22 cellular contexts compared by ENCODE assay signal in genomic region chr2:84442888-84443287, GRCh38. TPM values are rescaled to one million over a fixed set of nuclear protein-coding genes. Genes with fewer than 3 reads are reported as not detected.
DNase-seq lines count a peak whose midpoint lies in the region; ATAC-seq and TF ChIP-seq lines count a peak whose summit lies in the region.
"Had no signal": no experiment of that assay in that cellular context is flagged by ENCODE, and none has a peak within 500 bp of the region (broad histone marks: within the 10 kb centered on the region; RNA-seq: fewer than 3 reads in every experiment).

No MANE protein-coding gene starts in this region.

- H3K9me3 ChIP-seq in mammary epithelial cell (replicated peaks; ENCODE audit: insufficient read depth, low read length), result no peaks in the 10 kb centered on the region
- H3K9me3 ChIP-seq: left ventricle myocardium inferior, tibial artery had no signal

- peaks cover 17% of the 10 kb centered on the region for H3K4me1 Mint-ChIP-seq in MCF 10A (ENCODE audit: insufficient read depth, unreplicated experiment)
- peaks cover 29% of the 10 kb centered on the region for H3K4me1 Mint-ChIP-seq in activated CD4-positive, alpha-beta T cell treated with anti-CD3 and anti-CD28 coated beads, Interleukin-2, amount 10 ng/mL, durations not matched to agents 7 days and 5 days

- H3K4me3 Mint-ChIP-seq in MCF 10A (ENCODE audit: unreplicated experiment), result no peak overlapping the region
- no peak overlapping the region for H3K4me3 Mint-ChIP-seq in activated CD4-positive, alpha-beta T cell treated with anti-CD3 and anti-CD28 coated beads, Interleukin-2, amount 10 ng/mL, durations not matched to agents 7 days and 5 days
- H3K4me3 Mint-ChIP-seq: activated naive CD8-positive, alpha-beta T cell; stimulated activated naive CD8-positive, alpha-beta T cell treated with anti-CD3 and anti-CD28 coated beads, Interleukin-15, Interleukin-2, amounts not matched to agents 100 ng/mL and 50 ng/mL, for 24 hours had no signal

- 89% methylated on average over 3 of the region's 3 CpGs for WGBS in mammary epithelial cell (ENCODE audit: low coverage, missing lambda C conversion rate)

- peaks cover 3% of the 10 kb centered on the region for H3K4me1 ChIP-seq in mammary epithelial cell (ENCODE audit: insufficient read depth, low read length)

- H3K4me3 ChIP-seq in mammary epithelial cell (replicated peaks in 1 of 3; ENCODE audit: insufficient read depth in 1 of 3, low read depth in 2 of 3, low read length in 3 of 3), result no peak overlapping the region
- H3K4me3 ChIP-seq: GM23248, left ventricle myocardium inferior, smooth muscle cell, tibial artery had no signal

- TF ChIP-seq CTCF in MCF 10A (IDR thresholded peaks at IDR 0.05; ENCODE audit: unreplicated experiment), result no peak
- TF ChIP-seq CTCF in mammary epithelial cell (conservative IDR thresholded peaks at IDR 0.05 in 1 of 2, IDR thresholded peaks at IDR 0.05 in 1 of 2; ENCODE audit: extremely low read depth in 1 of 2, insufficient read depth in 1 of 2, low read depth in 1 of 2, low read length in 2 of 2), result no peak

- H3K9ac ChIP-seq in mammary epithelial cell (ENCODE audit: insufficient read depth, low read length), result no peak overlapping the region
- H3K9ac ChIP-seq: GM23248 had no signal

- intact Hi-C loops in MCF 10A (cut with micrococcal nuclease), result no loop called here
- intact Hi-C loops in mammary epithelial cell (cut with micrococcal nuclease), result no loop called here

- BruUV-seq in MCF 10A (replicated peaks; lab: Mats Ljungman, UMichigan) (no TSS peak), mammary epithelial cell (replicated peaks; lab: Mats Ljungman, UMichigan) (no TSS peak)

- H3K27ac Mint-ChIP-seq in MCF 10A (ENCODE audit: low read depth, unreplicated experiment), result peak overlapping the region; percentile 61
- no peak overlapping the region for H3K27ac Mint-ChIP-seq in activated CD4-positive, alpha-beta T cell treated with anti-CD3 and anti-CD28 coated beads, Interleukin-2, amount 10 ng/mL, durations not matched to agents 7 days and 5 days

- H3K36me3 ChIP-seq in mammary epithelial cell (ENCODE audit: insufficient read depth, low read length), result peaks cover 22% of the 10 kb centered on the region

- no peak overlapping the region for H3K27ac ChIP-seq in mammary epithelial cell (ENCODE audit: insufficient read depth, low read depth, low read length)
- H3K27ac ChIP-seq in caudate nucleus (ENCODE audit: low read depth, low read length), result peak overlapping the region; percentile 56
- peak overlapping the region; percentile 82 for H3K27ac ChIP-seq in temporal lobe (ENCODE audit: low read depth, low read length)
- H3K27ac ChIP-seq: GM23248, left ventricle myocardium inferior, tibial artery, WERI-Rb-1 had no signal

- CTCF ChIA-PET in MCF 10A (lab: Yijun Ruan, JAX) (no interaction called here), mammary epithelial cell (lab: Charles Lee; ENCODE audit: low non-redundant PET) (no interaction called here)
- CTCF ChIA-PET in activated CD4-positive, alpha-beta T cell treated with anti-CD3 and anti-CD28 coated beads, Interleukin-2, amount 10 ng/mL, durations not matched to agents 7 days and 5 days (lab: Charles Lee), result no interaction called here

- no peaks in the 10 kb centered on the region for H3K27me3 Mint-ChIP-seq in MCF 10A (ENCODE audit: insufficient read depth, unreplicated experiment)
- no peaks in the 10 kb centered on the region for H3K27me3 Mint-ChIP-seq in activated CD4-positive, alpha-beta T cell treated with anti-CD3 and anti-CD28 coated beads, Interleukin-2, amount 10 ng/mL, durations not matched to agents 7 days and 5 days
- H3K27me3 Mint-ChIP-seq: activated naive CD8-positive, alpha-beta T cell; stimulated activated naive CD8-positive, alpha-beta T cell treated with anti-CD3 and anti-CD28 coated beads, Interleukin-15, Interleukin-2, amounts not matched to agents 100 ng/mL and 50 ng/mL, for 24 hours had no signal

- DNase-seq in MCF 10A (ENCODE audit: unreplicated experiment) (no peak), mammary epithelial cell (no peak), caudate nucleus (lab: John Stamatoyannopoulos, UW) (no peak), NCI-H2029 treated with DMSO at 0.1 percent for 48 hours (lab: John Stamatoyannopoulos, UW) (no peak)
- no peak for DNase-seq in activated CD4-positive, alpha-beta T cell treated with anti-CD3 and anti-CD28 coated beads, Interleukin-2, amount 10 ng/mL, durations not matched to agents 7 days and 5 days
- DNase-seq: activated CD4-positive, alpha-beta T cell treated with anti-CD3 and anti-CD28 coated beads for 4 hours; cortex of kidney; DMS153; erythroblast; GM23248; Kasumi-1; left ventricle myocardium inferior; NCI-H774; right cardiac atrium; tibial artery; WERI-Rb-1 had no signal

- peaks cover 61% of the 10 kb centered on the region for H3K36me3 Mint-ChIP-seq in MCF 10A (ENCODE audit: insufficient read depth, unreplicated experiment)
- H3K36me3 Mint-ChIP-seq in activated CD4-positive, alpha-beta T cell treated with anti-CD3 and anti-CD28 coated beads, Interleukin-2, amount 10 ng/mL, durations not matched to agents 7 days and 5 days (ENCODE audit: low read depth), result peaks cover 79% of the 10 kb centered on the region

- no peak overlapping the region for H2AFZ ChIP-seq in mammary epithelial cell (ENCODE audit: low read depth, low read length)
- H2AFZ ChIP-seq: GM23248 had no signal

- POLR2A ChIA-PET in MCF 10A (lab: Yijun Ruan, JAX), result interaction anchor here (0.7 to 3.8 kb wide), 2 partner anchors 11 to 16 kb away, joined by 4 to 17 read pairs; partner anchors contain the start of gene SUCLG1
- POLR2A ChIA-PET in activated CD4-positive, alpha-beta T cell treated with anti-CD3 and anti-CD28 coated beads, Interleukin-2, amount 10 ng/mL, durations not matched to agents 7 days and 5 days (lab: Charles Lee), result no interaction called here

- dilution Hi-C loops in mammary epithelial cell (cut with HindIII; ENCODE audit: low sequenced_read_pairs), result no loop called here

- ATAC-seq in HG02852 (IDR thresholded peaks at IDR 0.05; ENCODE audit: unreplicated experiment) (peak; percentile 53), GM21786 (IDR thresholded peaks at IDR 0.05; ENCODE audit: unreplicated experiment) (no peak)
- ATAC-seq: right cardiac atrium had no signal

- no peaks in the 10 kb centered on the region for H3K9me3 Mint-ChIP-seq in MCF 10A (ENCODE audit: unreplicated experiment)
- H3K9me3 Mint-ChIP-seq in activated CD4-positive, alpha-beta T cell treated with anti-CD3 and anti-CD28 coated beads, Interleukin-2, amount 10 ng/mL, durations not matched to agents 7 days and 5 days, result no peaks in the 10 kb centered on the region
- H3K9me3 Mint-ChIP-seq: stimulated activated naive CD8-positive, alpha-beta T cell treated with anti-CD3 and anti-CD28 coated beads, Interleukin-15, Interleukin-2, amounts not matched to agents 100 ng/mL and 50 ng/mL, for 24 hours had no signal

- peaks cover 4% of the 10 kb centered on the region for H3K79me2 ChIP-seq in mammary epithelial cell (ENCODE audit: insufficient read depth, low read length)

- in situ Hi-C loops in mammary epithelial cell (cut with MboI; ENCODE audit: low sequenced_read_pairs in 2 of 2), result no loop called here

- no peaks in the 10 kb centered on the region for H3K27me3 ChIP-seq in mammary epithelial cell (ENCODE audit: insufficient read depth, low read length)
- H3K27me3 ChIP-seq: tibial artery had no signal

- H3K4me2 ChIP-seq in mammary epithelial cell (ENCODE audit: insufficient read depth, low read depth, low read length), result no peak overlapping the region
- H3K4me2 ChIP-seq: smooth muscle cell had no signal

- no peaks in the 10 kb centered on the region for H4K20me1 ChIP-seq in mammary epithelial cell (ENCODE audit: insufficient read depth, low read length)

RNA-seq across cellular contexts. Expression of gene SUCLG1, which starts 16.2 kb away (rescaled TPM):
- total RNA-seq in MCF 10A (2022) (87.2 and 105 TPM in 2 replicates), mammary epithelial cell (10 to 100 TPM; 49.0 to 63.4 TPM), temporal lobe (46.5 TPM)
- polyA plus RNA-seq in mammary epithelial cell, result 37.3 TPM
- 21.7 TPM for polyA minus RNA-seq in mammary epithelial cell
- 10 to 100 TPM; 73.4 to 79.7 TPM for total RNA-seq in activated CD4-positive, alpha-beta T cell treated with anti-CD3 and anti-CD28 coated beads, Interleukin-2, amount 10 ng/mL, durations not matched to agents 7 days and 5 days
